23 cellular contexts compared by ENCODE assay signal in genomic region chr21:33572350-33572749, GRCh38. TPM values are rescaled to one million over a fixed set of nuclear protein-coding genes. Genes with fewer than 3 reads are reported as not detected.
A peak's percentile ranks its signal among the peaks of the same experiment; 100 is the strongest.
DNase-seq lines count a peak whose midpoint lies in the region; ATAC-seq, FAIRE-seq and TF ChIP-seq lines count a peak whose summit lies in the region.
"Had no signal": no experiment of that assay in that cellular context is flagged by ENCODE, and none has a peak within 500 bp of the region (broad histone marks: within the 10 kb centered on the region; RNA-seq: fewer than 3 reads in every experiment).

No MANE protein-coding gene starts in this region.

- H3K27ac ChIP-seq in liver (ENCODE audit: low read depth in 1 of 2, low read length in 2 of 2) (no peak overlapping the region), smooth muscle cell (ENCODE audit: low read depth) (peak overlapping the region; percentile 20)
- H3K27ac ChIP-seq: ascending aorta, BLaER1, esophagus squamous epithelium, KMS-11, suprapubic skin had no signal

- no peak for TF ChIP-seq CTCF in liver (IDR thresholded peaks at IDR 0.05; ENCODE audit: low read depth, low read length, missing input control)
- TF ChIP-seq CTCF in smooth muscle cell (IDR thresholded peaks at IDR 0.05; ENCODE audit: borderline replicate concordance, insufficient read depth, poor library complexity, severe bottlenecking): no peak

- no peak overlapping the region for H2AFZ ChIP-seq in smooth muscle cell (ENCODE audit: low read depth)

- TF ChIP-seq RAD21 in liver (IDR thresholded peaks at IDR 0.05): peak; percentile 25 to 27

- DNase-seq in activated naive CD4-positive, alpha-beta T cell treated with anti-CD3 and anti-CD28 coated beads, Interleukin-2, amount 10 ng/mL, durations not matched to agents 7 days and 5 days: no peak
- DNase-seq in smooth muscle cell (lab: John Stamatoyannopoulos, UW; ENCODE audit: unreplicated experiment) (no peak), frontal cortex (ENCODE audit: low spot score in 2 of 2) (no peak), NOMO-1 treated with dmso at 0.1 percent for 144 hours (lab: John Stamatoyannopoulos, UW; ENCODE audit: unreplicated experiment) (no peak)
- DNase-seq: activated CD4-positive, alpha-beta T cell treated with anti-CD3 and anti-CD28 coated beads, Interleukin-2, amount 10 ng/mL, durations not matched to agents 24 days and 14 days; activated naive CD4-positive, alpha-beta T cell treated with Interleukin-2 at 50 U/mL for 16 hours; cerebellar nuclear complex; effector CD8-positive, alpha-beta T cell; esophagus squamous epithelium; GF-D8; left colon; NCI-H187 treated with DMSO at 0.1 percent for 48 hours; NCI-H82; PC-3 had no signal

- peaks cover 24% of the 10 kb centered on the region for H3K79me2 ChIP-seq in smooth muscle cell (ENCODE audit: low read depth)

- peaks cover 6 to 58% (median 39%) of the 10 kb centered on the region in 4 donors for H3K36me3 ChIP-seq in liver (ENCODE audit: control insufficient read depth in 4 of 4, insufficient read depth in 3 of 4, low read depth in 1 of 4, low read length in 3 of 4)
- H3K36me3 ChIP-seq in smooth muscle cell (ENCODE audit: low read depth): peaks cover 35% of the 10 kb centered on the region

- H3K9ac ChIP-seq in liver (ENCODE audit: low read depth in 1 of 2, low read length in 2 of 2): no peak overlapping the region
- no peak overlapping the region for H3K9ac ChIP-seq in smooth muscle cell (ENCODE audit: low read depth)
- H3K9ac ChIP-seq: BLaER1, KMS-11 had no signal

- peaks cover 82% of the 10 kb centered on the region for H4K20me1 ChIP-seq in smooth muscle cell (ENCODE audit: low read depth)

- H3K4me3 Mint-ChIP-seq in activated naive CD4-positive, alpha-beta T cell treated with anti-CD3 and anti-CD28 coated beads, Interleukin-2, amount 50 U/mL, for 24 hours: no peak overlapping the region
- H3K4me3 Mint-ChIP-seq in activated naive CD4-positive, alpha-beta T cell treated with anti-CD3 and anti-CD28 coated beads, Interleukin-2, amount 10 ng/mL, durations not matched to agents 7 days and 5 days: no peak overlapping the region
- no peak overlapping the region for H3K4me3 Mint-ChIP-seq in activated T-helper 17 cell treated with anti-CD3 and anti-CD28 coated beads, Interleukin-2, amount 50 U/mL, for 72 hours
- H3K4me3 Mint-ChIP-seq: activated CD4-positive, alpha-beta T cell treated with anti-CD3 and anti-CD28 coated beads, Interleukin-2, amount 10 ng/mL, durations not matched to agents 24 days and 14 days had no signal

- H3K4me3 ChIP-seq in liver (ENCODE audit: low read depth in 1 of 3, low read length in 3 of 3) (no peak overlapping the region), smooth muscle cell (no peak overlapping the region)
- H3K4me3 ChIP-seq: ascending aorta, BLaER1, esophagus squamous epithelium, suprapubic skin had no signal

- H3K9me3 Mint-ChIP-seq in activated naive CD4-positive, alpha-beta T cell treated with anti-CD3 and anti-CD28 coated beads, Interleukin-2, amount 50 U/mL, for 24 hours: no peaks in the 10 kb centered on the region
- H3K9me3 Mint-ChIP-seq in activated naive CD4-positive, alpha-beta T cell treated with anti-CD3 and anti-CD28 coated beads, Interleukin-2, amount 10 ng/mL, durations not matched to agents 7 days and 5 days: no peaks in the 10 kb centered on the region
- no peaks in the 10 kb centered on the region for H3K9me3 Mint-ChIP-seq in activated T-helper 17 cell treated with anti-CD3 and anti-CD28 coated beads, Interleukin-2, amount 50 U/mL, for 72 hours
- H3K9me3 Mint-ChIP-seq: activated CD4-positive, alpha-beta T cell treated with anti-CD3 and anti-CD28 coated beads, Interleukin-2, amount 10 ng/mL, durations not matched to agents 24 days and 14 days had no signal

- no peak overlapping the region for H3K4me2 ChIP-seq in smooth muscle cell
- H3K4me2 ChIP-seq: BLaER1, KMS-11 had no signal

- H3K9me3 ChIP-seq in liver (ENCODE audit: control insufficient read depth in 4 of 4, low read length in 3 of 4): no peaks in the 10 kb centered on the region
- no peaks in the 10 kb centered on the region for H3K9me3 ChIP-seq in smooth muscle cell (replicated peaks; ENCODE audit: low read depth)
- H3K9me3 ChIP-seq: ascending aorta, BLaER1, esophagus squamous epithelium, suprapubic skin had no signal

- CTCF ChIA-PET in activated naive CD4-positive, alpha-beta T cell treated with anti-CD3 and anti-CD28 coated beads, Interleukin-2, amount 10 ng/mL, durations not matched to agents 7 days and 5 days (lab: Charles Lee): interaction anchor here (1.0 kb wide), 1 partner anchor 11 kb away, joined by 4 read pairs; no protein-coding TSS in a partner anchor

- FAIRE-seq in frontal cortex (lab: Jason Lieb, UNC): no peak
- FAIRE-seq: urothelium cell line had no signal

- H3K27ac Mint-ChIP-seq in activated naive CD4-positive, alpha-beta T cell treated with anti-CD3 and anti-CD28 coated beads, Interleukin-2, amount 50 U/mL, for 24 hours: peak overlapping the region; percentile 23
- H3K27ac Mint-ChIP-seq in activated naive CD4-positive, alpha-beta T cell treated with anti-CD3 and anti-CD28 coated beads, Interleukin-2, amount 10 ng/mL, durations not matched to agents 7 days and 5 days: no peak overlapping the region
- peak overlapping the region; percentile 33 for H3K27ac Mint-ChIP-seq in activated T-helper 17 cell treated with anti-CD3 and anti-CD28 coated beads, Interleukin-2, amount 50 U/mL, for 72 hours
- H3K27ac Mint-ChIP-seq: activated CD4-positive, alpha-beta T cell treated with anti-CD3 and anti-CD28 coated beads, Interleukin-2, amount 10 ng/mL, durations not matched to agents 24 days and 14 days had no signal

- no peaks in the 10 kb centered on the region for H3K27me3 Mint-ChIP-seq in activated naive CD4-positive, alpha-beta T cell treated with anti-CD3 and anti-CD28 coated beads, Interleukin-2, amount 50 U/mL, for 24 hours
- no peaks in the 10 kb centered on the region for H3K27me3 Mint-ChIP-seq in activated naive CD4-positive, alpha-beta T cell treated with anti-CD3 and anti-CD28 coated beads, Interleukin-2, amount 10 ng/mL, durations not matched to agents 7 days and 5 days
- no peaks in the 10 kb centered on the region for H3K27me3 Mint-ChIP-seq in activated T-helper 17 cell treated with anti-CD3 and anti-CD28 coated beads, Interleukin-2, amount 50 U/mL, for 72 hours
- H3K27me3 Mint-ChIP-seq: activated CD4-positive, alpha-beta T cell treated with anti-CD3 and anti-CD28 coated beads, Interleukin-2, amount 10 ng/mL, durations not matched to agents 24 days and 14 days had no signal

- H3K27me3 ChIP-seq in liver (ENCODE audit: control insufficient read depth in 4 of 4, insufficient read depth in 4 of 4, low read length in 3 of 4) (no peaks in the 10 kb centered on the region), smooth muscle cell (ENCODE audit: low read depth) (no peaks in the 10 kb centered on the region)
- H3K27me3 ChIP-seq: ascending aorta, BLaER1, esophagus squamous epithelium, suprapubic skin had no signal

- peaks cover 5% of the 10 kb centered on the region for H3K36me3 Mint-ChIP-seq in activated naive CD4-positive, alpha-beta T cell treated with anti-CD3 and anti-CD28 coated beads, Interleukin-2, amount 50 U/mL, for 24 hours
- peaks cover 56% of the 10 kb centered on the region for H3K36me3 Mint-ChIP-seq in activated naive CD4-positive, alpha-beta T cell treated with anti-CD3 and anti-CD28 coated beads, Interleukin-2, amount 10 ng/mL, durations not matched to agents 7 days and 5 days
- peaks cover 95% of the 10 kb centered on the region for H3K36me3 Mint-ChIP-seq in activated T-helper 17 cell treated with anti-CD3 and anti-CD28 coated beads, Interleukin-2, amount 50 U/mL, for 72 hours (ENCODE audit: low read depth)

- peaks cover 21% of the 10 kb centered on the region for H3K4me1 Mint-ChIP-seq in activated naive CD4-positive, alpha-beta T cell treated with anti-CD3 and anti-CD28 coated beads, Interleukin-2, amount 50 U/mL, for 24 hours
- peaks cover 3% of the 10 kb centered on the region for H3K4me1 Mint-ChIP-seq in activated naive CD4-positive, alpha-beta T cell treated with anti-CD3 and anti-CD28 coated beads, Interleukin-2, amount 10 ng/mL, durations not matched to agents 7 days and 5 days
- peaks cover 6% of the 10 kb centered on the region for H3K4me1 Mint-ChIP-seq in activated T-helper 17 cell treated with anti-CD3 and anti-CD28 coated beads, Interleukin-2, amount 50 U/mL, for 72 hours

- H3K4me1 ChIP-seq in liver (ENCODE audit: control insufficient read depth in 4 of 4, insufficient read depth in 4 of 4, low read length in 3 of 4) (peaks cover 1 to 28% (median 13%) of the 10 kb centered on the region in 4 donors), smooth muscle cell (ENCODE audit: low read depth) (no peaks in the 10 kb centered on the region)
- H3K4me1 ChIP-seq: ascending aorta, BLaER1 had no signal

- ATAC-seq in activated T-helper 17 cell treated with anti-CD3 and anti-CD28 coated beads, Interleukin-2, amount 50 U/mL, for 72 hours (replicated peaks): peak; percentile 16
- no peak for ATAC-seq in GM19467 (IDR thresholded peaks at IDR 0.05; ENCODE audit: unreplicated experiment)
- ATAC-seq: left colon, PC-3 had no signal

- WGBS in liver: 17% methylated on average over 3 of the region's 3 CpGs
- 95% methylated on average over 3 of the region's 3 CpGs for WGBS in smooth muscle cell (ENCODE audit: low lambda C conversion rate)

- peaks cover 51% of the 10 kb centered on the region for H3F3A ChIP-seq in smooth muscle cell (ENCODE audit: low read depth)

TF ChIP-seq in liver, 16 proteins besides CTCF, POLR2A, EP300 and RAD21 (continues in another document):
- TF ChIP-seq TAF1 (conservative IDR thresholded peaks at IDR 0.05) (no peak), HNF4A (conservative IDR thresholded peaks at IDR 0.05) (peak; percentile 73 to 88)

RNA-seq across cellular contexts. Expression of gene DONSON, which starts 16.1 kb away (rescaled TPM):
- total RNA-seq in activated T-helper 17 cell treated with anti-CD3 and anti-CD28 coated beads, Interleukin-2, amount 50 U/mL, for 72 hours: 10 to 100 TPM; 39.8 to 43.0 TPM
- total RNA-seq in liver (10 to 100 TPM in 1 of 2 donors, 1 to 10 TPM in 1; 9.9 to 22.6 TPM), smooth muscle cell (39.9 and 41.7 TPM in 2 replicates), frontal cortex (24.5 TPM)
- polyA plus RNA-seq in liver (1 to 10 TPM; 4.8 to 6.8 TPM), smooth muscle cell (38.0 and 41.0 TPM in 2 replicates)

RNA-seq across cellular contexts. Expression of gene SON, which starts 29.5 kb away (rescaled TPM):
- total RNA-seq in activated T-helper 17 cell treated with anti-CD3 and anti-CD28 coated beads, Interleukin-2, amount 50 U/mL, for 72 hours: 100 to 1,000 TPM; 242 to 282 TPM
- total RNA-seq in liver (100 to 1,000 TPM; 128 to 186 TPM), smooth muscle cell (164 and 304 TPM in 2 replicates), frontal cortex (95.0 TPM)
- polyA plus RNA-seq in liver (100 to 1,000 TPM in 1 of 2 donors, 10 to 100 TPM in 1; 42.7 to 264 TPM), smooth muscle cell (286 and 404 TPM in 2 replicates)

RNA-seq across cellular contexts. Expression of gene GART, which starts 30.4 kb away (rescaled TPM):
- total RNA-seq in activated T-helper 17 cell treated with anti-CD3 and anti-CD28 coated beads, Interleukin-2, amount 50 U/mL, for 72 hours: 100 to 1,000 TPM in 1 of 2 donors, 10 to 100 TPM in 1; 91.9 to 196 TPM
- 10 to 100 TPM; 44.7 to 76.8 TPM for total RNA-seq in liver
- polyA plus RNA-seq in liver: 10 to 100 TPM; 15.7 to 19.2 TPM
- 38.3 and 62.1 TPM in 2 replicates for total RNA-seq in smooth muscle cell
- polyA plus RNA-seq in smooth muscle cell: 29.0 and 31.5 TPM in 2 replicates
- 83.2 TPM for total RNA-seq in frontal cortex
